1 cellular context compared by ENCODE assay signal in the genomic region with DNA sequence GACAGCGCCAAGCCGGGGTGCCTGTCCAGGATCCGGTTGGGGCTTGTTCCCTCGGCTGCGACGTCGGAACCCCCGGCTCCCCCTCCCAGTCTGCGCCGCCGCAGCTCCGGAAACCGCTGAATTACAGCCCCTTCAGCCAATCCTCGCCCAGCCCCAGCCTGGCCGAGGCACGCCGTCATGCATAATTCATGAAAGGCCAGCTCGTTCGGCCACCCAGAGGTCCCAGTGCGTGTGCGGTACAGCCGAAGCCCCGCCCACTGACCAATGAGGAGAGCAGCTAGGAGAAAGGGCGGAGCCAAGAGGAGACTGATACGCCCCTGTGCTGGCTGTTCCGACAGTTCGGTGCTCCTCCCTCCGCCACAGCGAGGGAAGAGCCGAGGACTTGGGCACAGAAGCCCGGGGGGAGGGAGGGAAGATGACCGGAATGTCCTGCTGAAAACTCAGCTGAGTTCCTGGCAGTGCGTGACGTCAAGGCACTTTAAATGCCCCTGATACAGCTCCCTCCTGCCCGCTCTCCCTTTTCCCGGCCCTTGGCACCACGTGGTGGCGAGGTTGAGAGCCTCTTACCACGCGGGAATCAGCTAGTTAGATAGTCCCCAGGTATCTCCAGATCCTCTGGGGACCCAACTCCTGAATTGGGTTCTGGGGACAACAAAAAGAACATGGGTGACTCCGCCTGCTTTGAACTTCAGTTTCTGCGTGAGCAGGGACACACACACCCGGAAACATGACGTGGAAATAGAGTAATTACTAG.
TF ChIP-seq lines count a peak whose summit lies in the region.

A gene (minus strand): TSS at position 62 of the 754 bp plus-strand sequence. CDS start 39,926 bp downstream, outside the sequence.

TF ChIP-seq in WTC11, 78 proteins besides CTCF, POLR2A, EP300 and RAD21 (continued from another document and continues in another):
- TF ChIP-seq, protein P1, sequence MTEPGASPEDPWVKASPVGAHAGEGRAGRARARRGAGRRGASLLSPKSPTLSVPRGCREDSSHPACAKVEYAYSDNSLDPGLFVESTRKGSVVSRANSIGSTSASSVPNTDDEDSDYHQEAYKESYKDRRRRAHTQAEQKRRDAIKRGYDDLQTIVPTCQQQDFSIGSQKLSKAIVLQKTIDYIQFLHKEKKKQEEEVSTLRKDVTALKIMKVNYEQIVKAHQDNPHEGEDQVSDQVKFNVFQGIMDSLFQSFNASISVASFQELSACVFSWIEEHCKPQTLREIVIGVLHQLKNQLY (CRISPR knock-in tag; IDR thresholded peaks at IDR 0.05) = no peak
- TF ChIP-seq CBFB (CRISPR knock-in tag; IDR thresholded peaks at IDR 0.05; ENCODE audit: low read depth) = no peak
- TF ChIP-seq ZNF671 (CRISPR knock-in tag; IDR thresholded peaks at IDR 0.05) = no peak
- TF ChIP-seq HMGA2 (CRISPR knock-in tag; IDR thresholded peaks at IDR 0.05) = no peak
- no peak for TF ChIP-seq ZNF263 (CRISPR knock-in tag; IDR thresholded peaks at IDR 0.05; ENCODE audit: low read depth)
- TF ChIP-seq, protein P2, sequence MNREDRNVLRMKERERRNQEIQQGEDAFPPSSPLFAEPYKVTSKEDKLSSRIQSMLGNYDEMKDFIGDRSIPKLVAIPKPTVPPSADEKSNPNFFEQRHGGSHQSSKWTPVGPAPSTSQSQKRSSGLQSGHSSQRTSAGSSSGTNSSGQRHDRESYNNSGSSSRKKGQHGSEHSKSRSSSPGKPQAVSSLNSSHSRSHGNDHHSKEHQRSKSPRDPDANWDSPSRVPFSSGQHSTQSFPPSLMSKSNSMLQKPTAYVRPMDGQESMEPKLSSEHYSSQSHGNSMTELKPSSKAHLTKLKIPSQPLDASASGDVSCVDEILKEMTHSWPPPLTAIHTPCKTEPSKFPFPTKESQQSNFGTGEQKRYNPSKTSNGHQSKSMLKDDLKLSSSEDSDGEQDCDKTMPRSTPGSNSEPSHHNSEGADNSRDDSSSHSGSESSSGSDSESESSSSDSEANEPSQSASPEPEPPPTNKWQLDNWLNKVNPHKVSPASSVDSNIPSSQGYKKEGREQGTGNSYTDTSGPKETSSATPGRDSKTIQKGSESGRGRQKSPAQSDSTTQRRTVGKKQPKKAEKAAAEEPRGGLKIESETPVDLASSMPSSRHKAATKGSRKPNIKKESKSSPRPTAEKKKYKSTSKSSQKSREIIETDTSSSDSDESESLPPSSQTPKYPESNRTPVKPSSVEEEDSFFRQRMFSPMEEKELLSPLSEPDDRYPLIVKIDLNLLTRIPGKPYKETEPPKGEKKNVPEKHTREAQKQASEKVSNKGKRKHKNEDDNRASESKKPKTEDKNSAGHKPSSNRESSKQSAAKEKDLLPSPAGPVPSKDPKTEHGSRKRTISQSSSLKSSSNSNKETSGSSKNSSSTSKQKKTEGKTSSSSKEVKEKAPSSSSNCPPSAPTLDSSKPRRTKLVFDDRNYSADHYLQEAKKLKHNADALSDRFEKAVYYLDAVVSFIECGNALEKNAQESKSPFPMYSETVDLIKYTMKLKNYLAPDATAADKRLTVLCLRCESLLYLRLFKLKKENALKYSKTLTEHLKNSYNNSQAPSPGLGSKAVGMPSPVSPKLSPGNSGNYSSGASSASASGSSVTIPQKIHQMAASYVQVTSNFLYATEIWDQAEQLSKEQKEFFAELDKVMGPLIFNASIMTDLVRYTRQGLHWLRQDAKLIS (CRISPR knock-in tag; IDR thresholded peaks at IDR 0.05; ENCODE audit: borderline replicate concordance) = no peak
- TF ChIP-seq, protein P3, sequence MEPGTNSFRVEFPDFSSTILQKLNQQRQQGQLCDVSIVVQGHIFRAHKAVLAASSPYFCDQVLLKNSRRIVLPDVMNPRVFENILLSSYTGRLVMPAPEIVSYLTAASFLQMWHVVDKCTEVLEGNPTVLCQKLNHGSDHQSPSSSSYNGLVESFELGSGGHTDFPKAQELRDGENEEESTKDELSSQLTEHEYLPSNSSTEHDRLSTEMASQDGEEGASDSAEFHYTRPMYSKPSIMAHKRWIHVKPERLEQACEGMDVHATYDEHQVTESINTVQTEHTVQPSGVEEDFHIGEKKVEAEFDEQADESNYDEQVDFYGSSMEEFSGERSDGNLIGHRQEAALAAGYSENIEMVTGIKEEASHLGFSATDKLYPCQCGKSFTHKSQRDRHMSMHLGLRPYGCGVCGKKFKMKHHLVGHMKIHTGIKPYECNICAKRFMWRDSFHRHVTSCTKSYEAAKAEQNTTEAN (CRISPR knock-in tag; IDR thresholded peaks at IDR 0.05) = 0 out of 2 replicates have a peak, but pooled peaks have one; percentile 77
- peak; percentile 88; the same call in 1 of the 2 replicates for TF ChIP-seq KAT7 (CRISPR knock-in tag; IDR thresholded peaks at IDR 0.05; ENCODE audit: borderline replicate concordance)
- no peak for TF ChIP-seq MXD4 (CRISPR knock-in tag; IDR thresholded peaks at IDR 0.05; ENCODE audit: borderline replicate concordance)
- TF ChIP-seq ZNF317 (CRISPR knock-in tag; IDR thresholded peaks at IDR 0.05; ENCODE audit: borderline replicate concordance, low read depth) = no peak
- TF ChIP-seq, protein P4, sequence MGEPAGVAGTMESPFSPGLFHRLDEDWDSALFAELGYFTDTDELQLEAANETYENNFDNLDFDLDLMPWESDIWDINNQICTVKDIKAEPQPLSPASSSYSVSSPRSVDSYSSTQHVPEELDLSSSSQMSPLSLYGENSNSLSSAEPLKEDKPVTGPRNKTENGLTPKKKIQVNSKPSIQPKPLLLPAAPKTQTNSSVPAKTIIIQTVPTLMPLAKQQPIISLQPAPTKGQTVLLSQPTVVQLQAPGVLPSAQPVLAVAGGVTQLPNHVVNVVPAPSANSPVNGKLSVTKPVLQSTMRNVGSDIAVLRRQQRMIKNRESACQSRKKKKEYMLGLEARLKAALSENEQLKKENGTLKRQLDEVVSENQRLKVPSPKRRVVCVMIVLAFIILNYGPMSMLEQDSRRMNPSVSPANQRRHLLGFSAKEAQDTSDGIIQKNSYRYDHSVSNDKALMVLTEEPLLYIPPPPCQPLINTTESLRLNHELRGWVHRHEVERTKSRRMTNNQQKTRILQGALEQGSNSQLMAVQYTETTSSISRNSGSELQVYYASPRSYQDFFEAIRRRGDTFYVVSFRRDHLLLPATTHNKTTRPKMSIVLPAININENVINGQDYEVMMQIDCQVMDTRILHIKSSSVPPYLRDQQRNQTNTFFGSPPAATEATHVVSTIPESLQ (CRISPR knock-in tag; IDR thresholded peaks at IDR 0.05) = no peak
- TF ChIP-seq FOXK1 (CRISPR knock-in tag; IDR thresholded peaks at IDR 0.05) = peak; percentile 84; the same call in 1 of the 2 replicates
- TF ChIP-seq FOXJ3 (CRISPR knock-in tag; IDR thresholded peaks at IDR 0.05; ENCODE audit: borderline replicate concordance) = no peak
- TF ChIP-seq ZNF423 (CRISPR knock-in tag; IDR thresholded peaks at IDR 0.05) = no peak
- TF ChIP-seq JAZF1 (CRISPR knock-in tag; IDR thresholded peaks at IDR 0.05) = no peak
- TF ChIP-seq, protein P5, sequence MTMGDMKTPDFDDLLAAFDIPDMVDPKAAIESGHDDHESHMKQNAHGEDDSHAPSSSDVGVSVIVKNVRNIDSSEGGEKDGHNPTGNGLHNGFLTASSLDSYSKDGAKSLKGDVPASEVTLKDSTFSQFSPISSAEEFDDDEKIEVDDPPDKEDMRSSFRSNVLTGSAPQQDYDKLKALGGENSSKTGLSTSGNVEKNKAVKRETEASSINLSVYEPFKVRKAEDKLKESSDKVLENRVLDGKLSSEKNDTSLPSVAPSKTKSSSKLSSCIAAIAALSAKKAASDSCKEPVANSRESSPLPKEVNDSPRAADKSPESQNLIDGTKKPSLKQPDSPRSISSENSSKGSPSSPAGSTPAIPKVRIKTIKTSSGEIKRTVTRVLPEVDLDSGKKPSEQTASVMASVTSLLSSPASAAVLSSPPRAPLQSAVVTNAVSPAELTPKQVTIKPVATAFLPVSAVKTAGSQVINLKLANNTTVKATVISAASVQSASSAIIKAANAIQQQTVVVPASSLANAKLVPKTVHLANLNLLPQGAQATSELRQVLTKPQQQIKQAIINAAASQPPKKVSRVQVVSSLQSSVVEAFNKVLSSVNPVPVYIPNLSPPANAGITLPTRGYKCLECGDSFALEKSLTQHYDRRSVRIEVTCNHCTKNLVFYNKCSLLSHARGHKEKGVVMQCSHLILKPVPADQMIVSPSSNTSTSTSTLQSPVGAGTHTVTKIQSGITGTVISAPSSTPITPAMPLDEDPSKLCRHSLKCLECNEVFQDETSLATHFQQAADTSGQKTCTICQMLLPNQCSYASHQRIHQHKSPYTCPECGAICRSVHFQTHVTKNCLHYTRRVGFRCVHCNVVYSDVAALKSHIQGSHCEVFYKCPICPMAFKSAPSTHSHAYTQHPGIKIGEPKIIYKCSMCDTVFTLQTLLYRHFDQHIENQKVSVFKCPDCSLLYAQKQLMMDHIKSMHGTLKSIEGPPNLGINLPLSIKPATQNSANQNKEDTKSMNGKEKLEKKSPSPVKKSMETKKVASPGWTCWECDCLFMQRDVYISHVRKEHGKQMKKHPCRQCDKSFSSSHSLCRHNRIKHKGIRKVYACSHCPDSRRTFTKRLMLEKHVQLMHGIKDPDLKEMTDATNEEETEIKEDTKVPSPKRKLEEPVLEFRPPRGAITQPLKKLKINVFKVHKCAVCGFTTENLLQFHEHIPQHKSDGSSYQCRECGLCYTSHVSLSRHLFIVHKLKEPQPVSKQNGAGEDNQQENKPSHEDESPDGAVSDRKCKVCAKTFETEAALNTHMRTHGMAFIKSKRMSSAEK (CRISPR knock-in tag; IDR thresholded peaks at IDR 0.05; ENCODE audit: borderline replicate concordance) = no peak
- TF ChIP-seq, protein P6, sequence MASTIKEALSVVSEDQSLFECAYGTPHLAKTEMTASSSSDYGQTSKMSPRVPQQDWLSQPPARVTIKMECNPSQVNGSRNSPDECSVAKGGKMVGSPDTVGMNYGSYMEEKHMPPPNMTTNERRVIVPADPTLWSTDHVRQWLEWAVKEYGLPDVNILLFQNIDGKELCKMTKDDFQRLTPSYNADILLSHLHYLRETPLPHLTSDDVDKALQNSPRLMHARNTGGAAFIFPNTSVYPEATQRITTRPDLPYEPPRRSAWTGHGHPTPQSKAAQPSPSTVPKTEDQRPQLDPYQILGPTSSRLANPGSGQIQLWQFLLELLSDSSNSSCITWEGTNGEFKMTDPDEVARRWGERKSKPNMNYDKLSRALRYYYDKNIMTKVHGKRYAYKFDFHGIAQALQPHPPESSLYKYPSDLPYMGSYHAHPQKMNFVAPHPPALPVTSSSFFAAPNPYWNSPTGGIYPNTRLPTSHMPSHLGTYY (CRISPR knock-in tag; IDR thresholded peaks at IDR 0.05) = no peak
- TF ChIP-seq ETV6 (CRISPR knock-in tag; IDR thresholded peaks at IDR 0.05) = peak; percentile 71; the same call in 1 of the 2 replicates
- peak; percentile 80; the same call in 1 of the 2 replicates for TF ChIP-seq FOXP1 (CRISPR knock-in tag; IDR thresholded peaks at IDR 0.05; ENCODE audit: borderline replicate concordance)
- TF ChIP-seq, protein P7, sequence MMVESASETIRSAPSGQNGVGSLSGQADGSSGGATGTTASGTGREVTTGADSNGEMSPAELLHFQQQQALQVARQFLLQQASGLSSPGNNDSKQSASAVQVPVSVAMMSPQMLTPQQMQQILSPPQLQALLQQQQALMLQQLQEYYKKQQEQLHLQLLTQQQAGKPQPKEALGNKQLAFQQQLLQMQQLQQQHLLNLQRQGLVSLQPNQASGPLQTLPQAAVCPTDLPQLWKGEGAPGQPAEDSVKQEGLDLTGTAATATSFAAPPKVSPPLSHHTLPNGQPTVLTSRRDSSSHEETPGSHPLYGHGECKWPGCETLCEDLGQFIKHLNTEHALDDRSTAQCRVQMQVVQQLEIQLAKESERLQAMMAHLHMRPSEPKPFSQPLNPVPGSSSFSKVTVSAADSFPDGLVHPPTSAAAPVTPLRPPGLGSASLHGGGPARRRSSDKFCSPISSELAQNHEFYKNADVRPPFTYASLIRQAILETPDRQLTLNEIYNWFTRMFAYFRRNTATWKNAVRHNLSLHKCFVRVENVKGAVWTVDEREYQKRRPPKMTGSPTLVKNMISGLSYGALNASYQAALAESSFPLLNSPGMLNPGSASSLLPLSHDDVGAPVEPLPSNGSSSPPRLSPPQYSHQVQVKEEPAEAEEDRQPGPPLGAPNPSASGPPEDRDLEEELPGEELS (CRISPR knock-in tag; IDR thresholded peaks at IDR 0.05) = peak; percentile 64; the same call in 1 of the 2 replicates
- TF ChIP-seq JUN (CRISPR knock-in tag; IDR thresholded peaks at IDR 0.05) = no peak
- TF ChIP-seq, protein P8, sequence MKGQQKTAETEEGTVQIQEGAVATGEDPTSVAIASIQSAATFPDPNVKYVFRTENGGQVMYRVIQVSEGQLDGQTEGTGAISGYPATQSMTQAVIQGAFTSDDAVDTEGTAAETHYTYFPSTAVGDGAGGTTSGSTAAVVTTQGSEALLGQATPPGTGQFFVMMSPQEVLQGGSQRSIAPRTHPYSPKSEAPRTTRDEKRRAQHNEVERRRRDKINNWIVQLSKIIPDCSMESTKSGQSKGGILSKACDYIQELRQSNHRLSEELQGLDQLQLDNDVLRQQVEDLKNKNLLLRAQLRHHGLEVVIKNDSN (CRISPR knock-in tag; IDR thresholded peaks at IDR 0.05) = peak; percentile 84
- no peak for TF ChIP-seq OVOL2 (CRISPR knock-in tag; IDR thresholded peaks at IDR 0.05; ENCODE audit: borderline replicate concordance)
- TF ChIP-seq, protein P9, sequence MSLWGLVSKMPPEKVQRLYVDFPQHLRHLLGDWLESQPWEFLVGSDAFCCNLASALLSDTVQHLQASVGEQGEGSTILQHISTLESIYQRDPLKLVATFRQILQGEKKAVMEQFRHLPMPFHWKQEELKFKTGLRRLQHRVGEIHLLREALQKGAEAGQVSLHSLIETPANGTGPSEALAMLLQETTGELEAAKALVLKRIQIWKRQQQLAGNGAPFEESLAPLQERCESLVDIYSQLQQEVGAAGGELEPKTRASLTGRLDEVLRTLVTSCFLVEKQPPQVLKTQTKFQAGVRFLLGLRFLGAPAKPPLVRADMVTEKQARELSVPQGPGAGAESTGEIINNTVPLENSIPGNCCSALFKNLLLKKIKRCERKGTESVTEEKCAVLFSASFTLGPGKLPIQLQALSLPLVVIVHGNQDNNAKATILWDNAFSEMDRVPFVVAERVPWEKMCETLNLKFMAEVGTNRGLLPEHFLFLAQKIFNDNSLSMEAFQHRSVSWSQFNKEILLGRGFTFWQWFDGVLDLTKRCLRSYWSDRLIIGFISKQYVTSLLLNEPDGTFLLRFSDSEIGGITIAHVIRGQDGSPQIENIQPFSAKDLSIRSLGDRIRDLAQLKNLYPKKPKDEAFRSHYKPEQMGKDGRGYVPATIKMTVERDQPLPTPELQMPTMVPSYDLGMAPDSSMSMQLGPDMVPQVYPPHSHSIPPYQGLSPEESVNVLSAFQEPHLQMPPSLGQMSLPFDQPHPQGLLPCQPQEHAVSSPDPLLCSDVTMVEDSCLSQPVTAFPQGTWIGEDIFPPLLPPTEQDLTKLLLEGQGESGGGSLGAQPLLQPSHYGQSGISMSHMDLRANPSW (CRISPR knock-in tag; conservative IDR thresholded peaks at IDR 0.05; ENCODE audit: low read depth) = no peak
- TF ChIP-seq SMAD4 (CRISPR knock-in tag; IDR thresholded peaks at IDR 0.05) = no peak
- TF ChIP-seq ZNF232 (CRISPR knock-in tag; IDR thresholded peaks at IDR 0.05) = no peak
- TF ChIP-seq ZNF416 (CRISPR knock-in tag; IDR thresholded peaks at IDR 0.05) = 0 out of 2 replicates have a peak, but pooled peaks have one; percentile 22
- no peak for TF ChIP-seq SOX15 (CRISPR knock-in tag; IDR thresholded peaks at IDR 0.05)
- TF ChIP-seq NFYB (CRISPR knock-in tag; conservative IDR thresholded peaks at IDR 0.05; ENCODE audit: low read depth) = peak; percentile 88
- no peak for TF ChIP-seq ELF4 (CRISPR knock-in tag; IDR thresholded peaks at IDR 0.05; ENCODE audit: low read depth)
- no peak for TF ChIP-seq EMX1 (CRISPR knock-in tag; IDR thresholded peaks at IDR 0.05)
- peak; percentile 70; the same call in 1 of the 2 replicates for TF ChIP-seq NFE2L1 (CRISPR knock-in tag; IDR thresholded peaks at IDR 0.05)
- TF ChIP-seq NR2C2 (CRISPR knock-in tag; IDR thresholded peaks at IDR 0.05) = 0 out of 2 replicates have a peak, but pooled peaks have one; percentile 38
- no peak for TF ChIP-seq ZNF396 (CRISPR knock-in tag; IDR thresholded peaks at IDR 0.05; ENCODE audit: borderline replicate concordance)
- TF ChIP-seq, protein P10, sequence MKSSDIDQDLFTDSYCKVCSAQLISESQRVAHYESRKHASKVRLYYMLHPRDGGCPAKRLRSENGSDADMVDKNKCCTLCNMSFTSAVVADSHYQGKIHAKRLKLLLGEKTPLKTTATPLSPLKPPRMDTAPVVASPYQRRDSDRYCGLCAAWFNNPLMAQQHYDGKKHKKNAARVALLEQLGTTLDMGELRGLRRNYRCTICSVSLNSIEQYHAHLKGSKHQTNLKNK (CRISPR knock-in tag; IDR thresholded peaks at IDR 0.05) = no peak
